8 cellular contexts compared by ENCODE assay signal in the genomic region with DNA sequence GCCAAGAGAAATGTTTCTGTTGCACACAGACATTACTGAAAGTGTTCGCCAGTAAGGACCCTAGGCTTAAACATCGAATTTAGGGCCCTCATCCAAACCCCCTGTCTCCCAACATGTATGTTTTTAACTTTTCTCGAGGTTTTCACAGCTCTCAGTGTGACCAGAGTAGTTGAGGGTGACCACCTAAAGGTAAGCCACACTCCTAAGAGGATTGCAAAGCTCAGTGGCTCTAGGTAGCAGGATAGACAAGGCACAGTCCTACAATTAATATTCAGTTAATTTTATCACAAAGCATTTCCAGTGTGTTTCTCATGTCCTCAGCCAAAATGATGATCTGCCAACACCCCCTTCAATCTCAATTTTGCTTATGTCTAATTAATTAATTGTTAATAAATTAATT. TPM values are rescaled to one million over a fixed set of nuclear protein-coding genes. Genes with fewer than 3 reads are reported as not detected.
A peak's percentile ranks its signal among the peaks of the same experiment; 100 is the strongest.
DNase-seq lines count a peak whose midpoint lies in the region; ATAC-seq and TF ChIP-seq lines count a peak whose summit lies in the region.

No MANE protein-coding gene starts in this region.

- peaks cover 18% of the 10 kb centered on the region for H3K4me1 Mint-ChIP-seq in activated naive CD4-positive, alpha-beta T cell treated with anti-CD3 and anti-CD28 coated beads, Interleukin-2, amount 10 ng/mL, durations not matched to agents 7 days and 5 days

- in situ Hi-C loops in astrocyte of the spinal cord (cut with HindIII; ENCODE audit: low sequenced_read_pairs) = no loop called here

- CTCF ChIA-PET in activated naive CD4-positive, alpha-beta T cell treated with anti-CD3 and anti-CD28 coated beads, Interleukin-2, amount 10 ng/mL, durations not matched to agents 7 days and 5 days (lab: Charles Lee) = interaction anchor here (1.1 to 1.8 kb wide), 3 partner anchors 11 to 219 kb away, joined by 3 to 14 read pairs (median 5); no protein-coding TSS in a partner anchor

- peak overlapping the region; percentile 85 for H3K27ac Mint-ChIP-seq in activated naive CD4-positive, alpha-beta T cell treated with anti-CD3 and anti-CD28 coated beads, Interleukin-2, amount 10 ng/mL, durations not matched to agents 7 days and 5 days

- H3K27me3 Mint-ChIP-seq in activated naive CD4-positive, alpha-beta T cell treated with anti-CD3 and anti-CD28 coated beads, Interleukin-2, amount 10 ng/mL, durations not matched to agents 7 days and 5 days = peaks cover 5% of the 10 kb centered on the region

- no peaks in the 10 kb centered on the region for H3K9me3 ChIP-seq in lower lobe of right lung

- H3K4me3 ChIP-seq in astrocyte of the spinal cord (ENCODE audit: low read depth, low read length) (peak overlapping the region; percentile 88), lower lobe of right lung (peak overlapping the region; percentile 73), urinary bladder (ENCODE audit: low read depth, low read length) (peak overlapping the region; percentile 42)

- H3K9me3 Mint-ChIP-seq in activated naive CD4-positive, alpha-beta T cell treated with anti-CD3 and anti-CD28 coated beads, Interleukin-2, amount 10 ng/mL, durations not matched to agents 7 days and 5 days = no peaks in the 10 kb centered on the region

- no peaks in the 10 kb centered on the region for H3K27me3 ChIP-seq in lower lobe of right lung (ENCODE audit: low read depth)

- WGBS in urinary bladder = 15% methylated on average over 3 of the region's 3 CpGs

- H3K27ac ChIP-seq in lower lobe of right lung (peak overlapping the region; percentile 91), urinary bladder (ENCODE audit: low read depth) (no peak overlapping the region)

- H3K4me3 Mint-ChIP-seq in activated naive CD4-positive, alpha-beta T cell treated with anti-CD3 and anti-CD28 coated beads, Interleukin-2, amount 10 ng/mL, durations not matched to agents 7 days and 5 days = peak overlapping the region; percentile 86

- ATAC-seq in lower lobe of right lung = no peak
- ATAC-seq in GM18519 (IDR thresholded peaks at IDR 0.05; ENCODE audit: low FRiP score, unreplicated experiment) = no peak

- no peak for DNase-seq in activated naive CD4-positive, alpha-beta T cell treated with anti-CD3 and anti-CD28 coated beads, Interleukin-2, amount 10 ng/mL, durations not matched to agents 7 days and 5 days
- DNase-seq in activated naive CD4-positive, alpha-beta T cell treated with anti-CD3 and anti-CD28 coated beads, Interleukin-2, amount 50 U/mL, for 16 hours = no peak
- DNase-seq in astrocyte of the spinal cord (ENCODE audit: low read depth, low spot score) (no peak), lower lobe of right lung (no peak), NCI-H2107 treated with DMSO at 0.1 percent for 48 hours (lab: John Stamatoyannopoulos, UW; ENCODE audit: unreplicated experiment) (no peak), LoVo (ENCODE audit: low spot score) (no peak)

- no peaks in the 10 kb centered on the region for H3K36me3 ChIP-seq in lower lobe of right lung
- H3K36me3 ChIP-seq in urinary bladder (ENCODE audit: insufficient read depth) = no peaks in the 10 kb centered on the region

- H3K36me3 Mint-ChIP-seq in activated naive CD4-positive, alpha-beta T cell treated with anti-CD3 and anti-CD28 coated beads, Interleukin-2, amount 10 ng/mL, durations not matched to agents 7 days and 5 days = no peaks in the 10 kb centered on the region

- H3K4me1 ChIP-seq in lower lobe of right lung = peaks cover 12% of the 10 kb centered on the region
- no peaks in the 10 kb centered on the region for H3K4me1 ChIP-seq in urinary bladder (ENCODE audit: insufficient read depth)

- intact Hi-C loops in lower lobe of right lung (cut with DNase I) = no loop called here

- TF ChIP-seq CTCF in astrocyte of the spinal cord (IDR thresholded peaks at IDR 0.05; ENCODE audit: low read depth, low read length) (no peak), lower lobe of right lung (IDR thresholded peaks at IDR 0.05) (no peak)

RNA-seq across cellular contexts. Expression of a gene that starts 0.7 kb away (rescaled TPM):
- 4.6 TPM for total RNA-seq in lower lobe of right lung
- total RNA-seq in urinary bladder = 4.4 TPM
- 2.7 TPM for polyA plus RNA-seq in urinary bladder

RNA-seq across cellular contexts. Expression of a gene that starts 43.7 kb away (rescaled TPM):
- total RNA-seq in lower lobe of right lung (11.3 TPM), urinary bladder (28.1 TPM)
- polyA plus RNA-seq in urinary bladder = 7.1 TPM
